Comparison of ENCODE assay signal across 1 cellular context in the genomic region with DNA sequence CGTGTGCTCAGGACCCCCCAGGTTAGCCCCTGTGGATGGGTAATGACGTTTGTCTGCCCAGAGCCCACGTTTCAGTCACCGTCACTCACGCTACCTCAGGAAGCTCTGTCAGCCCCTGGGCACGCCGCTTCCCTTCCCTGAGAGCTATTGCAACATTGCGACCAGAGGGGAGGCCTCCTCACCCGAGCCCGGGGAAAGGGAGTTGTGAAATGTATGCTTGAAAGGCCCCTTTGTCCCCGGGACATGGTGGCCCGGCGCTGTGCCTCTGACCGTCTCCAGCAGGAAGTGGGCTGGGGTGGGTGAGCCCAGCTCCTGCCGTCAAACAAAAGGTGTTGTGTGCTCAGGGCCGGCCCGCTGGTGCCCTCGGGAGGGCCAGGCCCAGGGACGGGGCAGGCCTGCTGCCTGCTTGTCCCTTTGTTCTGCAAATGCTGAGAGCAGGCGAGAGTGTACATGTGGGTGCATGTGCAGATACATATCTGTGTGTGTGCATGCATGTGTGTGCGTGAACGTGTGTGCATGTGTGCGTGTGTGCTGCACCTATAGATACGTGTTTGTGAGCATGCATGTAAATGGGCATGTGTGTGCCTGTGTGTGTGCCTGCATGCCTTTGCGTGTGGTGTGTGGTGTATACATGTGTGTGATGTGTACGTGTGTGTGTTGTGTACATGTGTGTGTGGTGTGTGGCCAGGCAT.
A peak's percentile ranks its signal among the peaks of the same experiment; 100 is the strongest.
TF ChIP-seq lines count a peak whose summit lies in the region.

No MANE protein-coding gene starts in this region.

TF ChIP-seq in HepG2, 621 proteins besides CTCF, POLR2A, EP300 and RAD21 (continued from another document and continues in another):
- TF ChIP-seq, protein P1, sequence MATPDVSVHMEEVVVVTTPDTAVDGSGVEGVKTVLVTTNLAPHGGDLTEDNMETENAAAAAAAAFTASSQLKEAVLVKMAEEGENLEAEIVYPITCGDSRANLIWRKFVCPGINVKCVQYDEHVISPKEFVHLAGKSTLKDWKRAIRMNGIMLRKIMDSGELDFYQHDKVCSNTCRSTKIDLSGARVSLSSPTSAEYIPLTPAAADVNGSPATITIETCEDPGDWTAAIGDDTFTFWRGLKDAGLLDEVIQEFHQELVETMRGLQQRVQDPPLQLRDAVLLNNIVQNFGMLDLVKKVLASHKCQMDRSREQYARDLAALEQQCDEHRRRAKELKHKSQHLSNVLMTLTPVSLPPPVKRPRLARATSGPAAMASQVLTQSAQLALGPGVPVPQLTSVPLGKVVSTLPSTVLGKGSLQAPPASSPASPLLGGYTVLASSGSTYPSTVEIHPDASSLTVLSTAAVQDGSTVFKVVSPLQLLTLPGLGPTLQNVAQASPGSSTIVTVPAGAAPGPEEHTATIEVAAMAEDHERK (CRISPR knock-in tag; IDR thresholded peaks at IDR 0.05; ENCODE audit: low read depth), result no peak
- no peak for TF ChIP-seq KAT2B (IDR thresholded peaks at IDR 0.05; ENCODE audit: borderline replicate concordance, low read depth, low read length)
- peak; percentile 98 for TF ChIP-seq ZBTB7B (CRISPR knock-in tag; IDR thresholded peaks at IDR 0.05)
- TF ChIP-seq ZNF773 (CRISPR knock-in tag; IDR thresholded peaks at IDR 0.05; ENCODE audit: borderline replicate concordance), result 0 out of 2 replicates have a peak, but pooled peaks have one; percentile 60
- TF ChIP-seq NFKBIZ (CRISPR knock-in tag; IDR thresholded peaks at IDR 0.05), result 0 out of 2 replicates have a peak, but pooled peaks have one; percentile 60
- TF ChIP-seq RARG (CRISPR knock-in tag; IDR thresholded peaks at IDR 0.05; ENCODE audit: low read depth), result no peak
- no peak for TF ChIP-seq NR1H2 (CRISPR knock-in tag; IDR thresholded peaks at IDR 0.05; ENCODE audit: borderline replicate concordance, low read depth)
- TF ChIP-seq HOXA3 (CRISPR knock-in tag; IDR thresholded peaks at IDR 0.05), result peak; percentile 98
- no peak for TF ChIP-seq PCBP2 (optimal IDR thresholded peaks at IDR 0.05; ENCODE audit: low read depth, low read length, poor library complexity, severe bottlenecking)
- TF ChIP-seq NR3C1 (CRISPR knock-in tag; IDR thresholded peaks at IDR 0.05), result no peak
- TF ChIP-seq ZNF567 (CRISPR knock-in tag; IDR thresholded peaks at IDR 0.05; ENCODE audit: borderline replicate concordance), result no peak; the same call in 1 of the 2 replicates
- TF ChIP-seq SRSF9 (IDR thresholded peaks at IDR 0.05; ENCODE audit: borderline replicate concordance, insufficient read depth, low read depth, low read length, poor library complexity, severe bottlenecking), result no peak
- peak; percentile 71 for TF ChIP-seq RBM39 (IDR thresholded peaks at IDR 0.05; ENCODE audit: low read depth, low read length, poor library complexity, severe bottlenecking)
- peak; percentile 80 for TF ChIP-seq THAP11 (CRISPR knock-in tag; IDR thresholded peaks at IDR 0.05)
- TF ChIP-seq MYNN (CRISPR knock-in tag; IDR thresholded peaks at IDR 0.05; ENCODE audit: low read depth), result no peak
- TF ChIP-seq, protein P2, sequence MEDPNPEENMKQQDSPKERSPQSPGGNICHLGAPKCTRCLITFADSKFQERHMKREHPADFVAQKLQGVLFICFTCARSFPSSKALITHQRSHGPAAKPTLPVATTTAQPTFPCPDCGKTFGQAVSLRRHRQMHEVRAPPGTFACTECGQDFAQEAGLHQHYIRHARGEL (CRISPR knock-in tag; IDR thresholded peaks at IDR 0.05), result no peak
- TF ChIP-seq ZNF34 (CRISPR knock-in tag; IDR thresholded peaks at IDR 0.05; ENCODE audit: borderline replicate concordance), result 0 out of 2 replicates have a peak, but pooled peaks have one; percentile 77
- TF ChIP-seq ZNF550 (CRISPR knock-in tag; IDR thresholded peaks at IDR 0.05; ENCODE audit: borderline replicate concordance), result no peak
- TF ChIP-seq PPARG (CRISPR knock-in tag; conservative IDR thresholded peaks at IDR 0.05), result peak; percentile 77
- peak; percentile 88 for TF ChIP-seq MYC (CRISPR knock-in tag; IDR thresholded peaks at IDR 0.05; ENCODE audit: borderline replicate concordance)
- TF ChIP-seq ATF1 (CRISPR knock-in tag; IDR thresholded peaks at IDR 0.05), result peak; percentile 67; the same call in 1 of the 2 replicates
- peak; percentile 95 for TF ChIP-seq ZFX (CRISPR knock-in tag; IDR thresholded peaks at IDR 0.05; ENCODE audit: low read depth)
- peak; percentile 93; the same call in 1 of the 2 replicates for TF ChIP-seq TERF1 (CRISPR knock-in tag; IDR thresholded peaks at IDR 0.05)
- no peak for TF ChIP-seq ZNF7 (CRISPR knock-in tag; IDR thresholded peaks at IDR 0.05)
- TF ChIP-seq TOPORS (CRISPR knock-in tag; IDR thresholded peaks at IDR 0.05), result no peak; the same call in none of the 2 replicates
- TF ChIP-seq, protein P3, sequence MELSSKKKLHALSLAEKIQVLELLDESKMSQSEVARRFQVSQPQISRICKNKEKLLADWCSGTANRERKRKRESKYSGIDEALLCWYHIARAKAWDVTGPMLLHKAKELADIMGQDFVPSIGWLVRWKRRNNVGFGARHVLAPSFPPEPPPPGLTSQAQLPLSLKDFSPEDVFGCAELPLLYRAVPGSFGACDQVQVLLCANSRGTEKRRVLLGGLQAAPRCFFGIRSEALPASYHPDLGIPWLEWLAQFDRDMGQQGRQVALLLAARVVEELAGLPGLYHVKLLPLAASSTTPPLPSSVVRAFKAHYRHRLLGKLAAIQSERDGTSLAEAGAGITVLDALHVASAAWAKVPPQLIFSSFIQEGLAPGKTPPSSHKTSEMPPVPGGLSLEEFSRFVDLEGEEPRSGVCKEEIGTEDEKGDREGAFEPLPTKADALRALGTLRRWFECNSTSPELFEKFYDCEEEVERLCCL (CRISPR knock-in tag; IDR thresholded peaks at IDR 0.05; ENCODE audit: borderline replicate concordance), result no peak
- TF ChIP-seq NFATC3 (CRISPR knock-in tag; IDR thresholded peaks at IDR 0.05), result no peak
- TF ChIP-seq STAT5B (CRISPR knock-in tag; IDR thresholded peaks at IDR 0.05), result no peak; the same call in 1 of the 2 replicates
- TF ChIP-seq NFE2L1 (CRISPR knock-in tag; IDR thresholded peaks at IDR 0.05; ENCODE audit: borderline replicate concordance), result no peak
- TF ChIP-seq REL (CRISPR knock-in tag; conservative IDR thresholded peaks at IDR 0.05), result no peak
- TF ChIP-seq ZNF20 (CRISPR knock-in tag; IDR thresholded peaks at IDR 0.05), result no peak
- TF ChIP-seq SRF (IDR thresholded peaks at IDR 0.05; ENCODE audit: low read depth, low read length), result no peak
- no peak for TF ChIP-seq FOXA1 (IDR thresholded peaks at IDR 0.05)
- TF ChIP-seq FOXA1 (CRISPR knock-in tag; IDR thresholded peaks at IDR 0.05), result peak; percentile 29; the same call in 1 of the 2 replicates
- no peak for TF ChIP-seq DDIT3 (CRISPR knock-in tag; IDR thresholded peaks at IDR 0.05)
- no peak for TF ChIP-seq MAFF (IDR thresholded peaks at IDR 0.05; ENCODE audit: low read depth, low read length)
- TF ChIP-seq IRF9 (CRISPR knock-in tag; IDR thresholded peaks at IDR 0.05; ENCODE audit: borderline replicate concordance), result peak; percentile 67; the same call in 1 of the 2 replicates
- no peak for TF ChIP-seq ZNF10 (CRISPR knock-in tag; IDR thresholded peaks at IDR 0.05; ENCODE audit: borderline replicate concordance, low read depth)
- TF ChIP-seq KAT8 (CRISPR knock-in tag; IDR thresholded peaks at IDR 0.05), result peak; percentile 90
- no peak for TF ChIP-seq RORA (CRISPR knock-in tag; IDR thresholded peaks at IDR 0.05)
- TF ChIP-seq ZNF124 (CRISPR knock-in tag; IDR thresholded peaks at IDR 0.05), result peak; percentile 72; the same call in 1 of the 2 replicates
- 0 out of 2 replicates have a peak, but pooled peaks have one; percentile 59 for TF ChIP-seq ZNF263 (CRISPR knock-in tag; IDR thresholded peaks at IDR 0.05)
- TF ChIP-seq ZNF276 (CRISPR knock-in tag; IDR thresholded peaks at IDR 0.05; ENCODE audit: low read depth), result 0 out of 2 replicates have a peak, but pooled peaks have one; percentile 31
- TF ChIP-seq TFAP4 (IDR thresholded peaks at IDR 0.05; ENCODE audit: borderline replicate concordance, low read depth), result peak; percentile 69; the same call in 1 of the 2 replicates
- TF ChIP-seq TOE1 (CRISPR knock-in tag; IDR thresholded peaks at IDR 0.05), result 0 out of 2 replicates have a peak, but pooled peaks have one; percentile 66
- TF ChIP-seq CEBPZ (IDR thresholded peaks at IDR 0.05; ENCODE audit: low read length), result no peak
- TF ChIP-seq MIXL1 (CRISPR knock-in tag; IDR thresholded peaks at IDR 0.05), result peak; percentile 63; the same call in 1 of the 2 replicates
- no peak for TF ChIP-seq FOXO4 (CRISPR knock-in tag; conservative IDR thresholded peaks at IDR 0.05)
- TF ChIP-seq ZFP90 (CRISPR knock-in tag; IDR thresholded peaks at IDR 0.05; ENCODE audit: borderline replicate concordance), result peak; percentile 84; the same call in 1 of the 2 replicates
- TF ChIP-seq ZNF235 (CRISPR knock-in tag; IDR thresholded peaks at IDR 0.05; ENCODE audit: borderline replicate concordance), result no peak
- peak; percentile 79; the same call in 1 of the 2 replicates for TF ChIP-seq YEATS4 (CRISPR knock-in tag; IDR thresholded peaks at IDR 0.05; ENCODE audit: borderline replicate concordance)
- TF ChIP-seq ZNF543 (CRISPR knock-in tag; IDR thresholded peaks at IDR 0.05), result peak; percentile 92
- peak; percentile 87 for TF ChIP-seq HNF4A (CRISPR knock-in tag; IDR thresholded peaks at IDR 0.05)
- peak; percentile 24 for TF ChIP-seq ZNF883 (CRISPR knock-in tag; IDR thresholded peaks at IDR 0.05; ENCODE audit: not compliant biosample characterization)
- TF ChIP-seq ZC3H4 (CRISPR knock-in tag; IDR thresholded peaks at IDR 0.05; ENCODE audit: borderline replicate concordance), result no peak
- no peak for TF ChIP-seq RFX1 (IDR thresholded peaks at IDR 0.05)
